In the genomic region with DNA sequence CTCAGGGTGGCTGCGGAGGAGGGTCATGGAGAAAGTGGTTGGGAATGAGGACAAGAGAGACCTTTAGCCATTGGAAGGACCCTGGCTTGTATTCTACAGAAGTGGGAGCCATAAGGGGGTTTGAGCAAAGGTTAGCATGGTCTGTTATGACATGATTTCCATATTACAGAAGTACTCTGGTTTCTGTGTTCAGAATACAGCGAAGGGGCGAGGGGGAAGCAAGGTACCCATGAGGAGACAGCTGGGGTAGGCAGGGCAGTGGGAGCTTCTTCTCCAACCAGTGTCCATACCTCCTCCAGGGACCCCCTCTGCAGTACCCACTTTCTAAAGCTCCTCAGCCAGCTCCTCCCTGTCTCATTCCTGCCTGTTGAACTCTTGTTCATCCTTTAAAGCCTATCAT, we compare ENCODE assay signal across 19 cellular contexts. TPM values are rescaled to one million over a fixed set of nuclear protein-coding genes. Genes with fewer than 3 reads are reported as not detected.
A peak's percentile ranks its signal among the peaks of the same experiment; 100 is the strongest.
DNase-seq lines count a peak whose midpoint lies in the region; ATAC-seq and TF ChIP-seq lines count a peak whose summit lies in the region.
"Had no signal": no experiment of that assay in that cellular context is flagged by ENCODE, and none has a peak within 500 bp of the region (broad histone marks: within the 10 kb centered on the region; RNA-seq: fewer than 3 reads in every experiment).

No MANE protein-coding gene starts in this region.

- H3K4me1 Mint-ChIP-seq in activated CD8-positive, alpha-beta T cell treated with anti-CD3 and anti-CD28 coated beads for 36 hours (ENCODE audit: low read depth), result peaks cover 29% of the 10 kb centered on the region
- H3K4me1 Mint-ChIP-seq in activated CD8-positive, alpha-beta T cell treated with anti-CD3 and anti-CD28 coated beads, Interleukin-2, amount 10 ng/mL, durations not matched to agents 7 days and 5 days (ENCODE audit: low read depth), result peaks cover 13% of the 10 kb centered on the region
- H3K4me1 Mint-ChIP-seq in activated T-helper 2 cell treated with anti-CD3 and anti-CD28 coated beads, Interferon-gamma antibody, Interleukin-2, Interleukin-4, amounts not matched to agents 10 μg/mL and 5 μg/mL and 100 μg/mL, durations not matched to agents 14 hours and 24 hours and 36 hours (ENCODE audit: low read depth), result peaks cover 32% of the 10 kb centered on the region
- H3K4me1 Mint-ChIP-seq in immature natural killer cell, result peaks cover 23 to 24% of the 10 kb centered on the region in 2 donors
- H3K4me1 Mint-ChIP-seq in stimulated activated naive B cell treated with anti-CD40 and anti-IgM and Interleukin-4, amounts not matched to agents 10 μg/mL and 1 μg/mL and 100 μg/mL, for 72 hours, result peaks cover 39 to 69% of the 10 kb centered on the region in 2 donors

- CTCF ChIA-PET in activated CD8-positive, alpha-beta T cell treated with anti-CD3 and anti-CD28 coated beads for 36 hours (lab: Charles Lee), result no interaction called here
- CTCF ChIA-PET in activated CD8-positive, alpha-beta T cell treated with anti-CD3 and anti-CD28 coated beads, Interleukin-2, amount 10 ng/mL, durations not matched to agents 7 days and 5 days (lab: Charles Lee), result interaction anchor here (0.9 to 1.5 kb wide), 2 partner anchors 9 to 16 kb away, joined by 3 to 5 read pairs; no protein-coding TSS in a partner anchor

- H3K4me3 Mint-ChIP-seq in activated CD8-positive, alpha-beta T cell treated with anti-CD3 and anti-CD28 coated beads for 36 hours, result no peak overlapping the region
- no peak overlapping the region for H3K4me3 Mint-ChIP-seq in activated CD8-positive, alpha-beta T cell treated with anti-CD3 and anti-CD28 coated beads, Interleukin-2, amount 10 ng/mL, durations not matched to agents 7 days and 5 days
- H3K4me3 Mint-ChIP-seq in activated T-helper 2 cell treated with anti-CD3 and anti-CD28 coated beads, Interferon-gamma antibody, Interleukin-2, Interleukin-4, amounts not matched to agents 10 μg/mL and 5 μg/mL and 100 μg/mL, durations not matched to agents 14 hours and 24 hours and 36 hours (ENCODE audit: low read depth), result peak overlapping the region; percentile 34
- H3K4me3 Mint-ChIP-seq in immature natural killer cell, result peak overlapping the region in 3 of 5 donors; percentile 68 to 80 (median 79)
- H3K4me3 Mint-ChIP-seq in stimulated activated naive B cell treated with anti-CD40 and anti-IgM and Interleukin-4, amounts not matched to agents 10 μg/mL and 1 μg/mL and 100 μg/mL, for 72 hours, result peak overlapping the region; percentile 61 to 70
- H3K4me3 Mint-ChIP-seq: CD8-positive, alpha-beta T cell; GM23338 had no signal

- no peak for DNase-seq in activated CD8-positive, alpha-beta T cell treated with anti-CD3 and anti-CD28 coated beads for 36 hours
- DNase-seq in activated CD8-positive, alpha-beta T cell treated with anti-CD3 and anti-CD28 coated beads, Interleukin-2, amount 10 ng/mL, durations not matched to agents 7 days and 5 days, result no peak
- no peak for DNase-seq in activated T-helper 2 cell treated with anti-CD3 and anti-CD28 coated beads, Interferon-gamma antibody, Interleukin-2, Interleukin-4, amounts not matched to agents 10 μg/mL and 5 μg/mL and 100 μg/mL, durations not matched to agents 14 hours and 24 hours and 36 hours (ENCODE audit: low spot score)
- no peak for DNase-seq in immature natural killer cell
- DNase-seq in stimulated activated naive B cell treated with anti-CD40 and anti-IgM and Interleukin-4, amounts not matched to agents 10 μg/mL and 1 μg/mL and 100 μg/mL, for 72 hours, result no peak
- no peak for DNase-seq in mesenteric fat pad (ENCODE audit: low spot score)
- no peak for DNase-seq in effector CD8-positive, alpha-beta T cell (lab: John Stamatoyannopoulos, UW)
- DNase-seq: 8988T; BE2C; CD8-positive, alpha-beta T cell; DND-41; KG1; NCI-H1417 treated with DMSO at 0.1 percent for 48 hours; NCI-H2029; NCI-H774; PC-3 had no signal

- H3K27ac Mint-ChIP-seq in activated CD8-positive, alpha-beta T cell treated with anti-CD3 and anti-CD28 coated beads for 36 hours, result peak overlapping the region; percentile 78
- no peak overlapping the region for H3K27ac Mint-ChIP-seq in activated CD8-positive, alpha-beta T cell treated with anti-CD3 and anti-CD28 coated beads, Interleukin-2, amount 10 ng/mL, durations not matched to agents 7 days and 5 days
- peak overlapping the region; percentile 91 for H3K27ac Mint-ChIP-seq in activated T-helper 2 cell treated with anti-CD3 and anti-CD28 coated beads, Interferon-gamma antibody, Interleukin-2, Interleukin-4, amounts not matched to agents 10 μg/mL and 5 μg/mL and 100 μg/mL, durations not matched to agents 14 hours and 24 hours and 36 hours
- peak overlapping the region in 2 of 6 donors; percentile 55 to 80 for H3K27ac Mint-ChIP-seq in immature natural killer cell
- H3K27ac Mint-ChIP-seq in stimulated activated naive B cell treated with anti-CD40 and anti-IgM and Interleukin-4, amounts not matched to agents 10 μg/mL and 1 μg/mL and 100 μg/mL, for 72 hours, result peak overlapping the region; percentile 89
- H3K27ac Mint-ChIP-seq: GM23338 had no signal

- no peaks in the 10 kb centered on the region for H3K9me3 Mint-ChIP-seq in activated CD8-positive, alpha-beta T cell treated with anti-CD3 and anti-CD28 coated beads for 36 hours
- H3K9me3 Mint-ChIP-seq in activated CD8-positive, alpha-beta T cell treated with anti-CD3 and anti-CD28 coated beads, Interleukin-2, amount 10 ng/mL, durations not matched to agents 7 days and 5 days (ENCODE audit: insufficient read depth), result no peaks in the 10 kb centered on the region
- H3K9me3 Mint-ChIP-seq in activated T-helper 2 cell treated with anti-CD3 and anti-CD28 coated beads, Interferon-gamma antibody, Interleukin-2, Interleukin-4, amounts not matched to agents 10 μg/mL and 5 μg/mL and 100 μg/mL, durations not matched to agents 14 hours and 24 hours and 36 hours, result no peaks in the 10 kb centered on the region
- peaks cover 0 to 2% (median 0%) of the 10 kb centered on the region in 6 donors for H3K9me3 Mint-ChIP-seq in immature natural killer cell
- H3K9me3 Mint-ChIP-seq in stimulated activated naive B cell treated with anti-CD40 and anti-IgM and Interleukin-4, amounts not matched to agents 10 μg/mL and 1 μg/mL and 100 μg/mL, for 72 hours, result peaks cover 2 to 4% of the 10 kb centered on the region in 2 donors
- H3K9me3 Mint-ChIP-seq: CD8-positive, alpha-beta T cell; GM23338 had no signal

- no peaks in the 10 kb centered on the region for H3K27me3 Mint-ChIP-seq in activated CD8-positive, alpha-beta T cell treated with anti-CD3 and anti-CD28 coated beads for 36 hours
- no peaks in the 10 kb centered on the region for H3K27me3 Mint-ChIP-seq in activated CD8-positive, alpha-beta T cell treated with anti-CD3 and anti-CD28 coated beads, Interleukin-2, amount 10 ng/mL, durations not matched to agents 7 days and 5 days (ENCODE audit: low read depth)
- H3K27me3 Mint-ChIP-seq in activated T-helper 2 cell treated with anti-CD3 and anti-CD28 coated beads, Interferon-gamma antibody, Interleukin-2, Interleukin-4, amounts not matched to agents 10 μg/mL and 5 μg/mL and 100 μg/mL, durations not matched to agents 14 hours and 24 hours and 36 hours (ENCODE audit: low read depth), result no peaks in the 10 kb centered on the region
- peaks cover 0 to 11% (median 4%) of the 10 kb centered on the region in 3 donors for H3K27me3 Mint-ChIP-seq in immature natural killer cell (ENCODE audit: low read depth in 3 of 3)
- H3K27me3 Mint-ChIP-seq in stimulated activated naive B cell treated with anti-CD40 and anti-IgM and Interleukin-4, amounts not matched to agents 10 μg/mL and 1 μg/mL and 100 μg/mL, for 72 hours, result no peaks in the 10 kb centered on the region

- TF ChIP-seq CTCF in activated CD8-positive, alpha-beta T cell treated with anti-CD3 and anti-CD28 coated beads for 36 hours (IDR thresholded peaks at IDR 0.05), result no peak

- intact Hi-C loops in activated CD8-positive, alpha-beta T cell treated with anti-CD3 and anti-CD28 coated beads for 36 hours (cut with micrococcal nuclease), result no loop called here
- intact Hi-C loops in activated T-helper 2 cell treated with anti-CD3 and anti-CD28 coated beads, Interferon-gamma antibody, Interleukin-2, Interleukin-4, amounts not matched to agents 10 μg/mL and 5 μg/mL and 100 μg/mL, durations not matched to agents 14 hours and 24 hours and 36 hours (cut with micrococcal nuclease), result no loop called here

- ATAC-seq in activated CD8-positive, alpha-beta T cell treated with anti-CD3 and anti-CD28 coated beads for 36 hours, result no peak
- no peak for ATAC-seq in activated CD8-positive, alpha-beta T cell treated with anti-CD3 and anti-CD28 coated beads, Interleukin-2, amount 10 ng/mL, durations not matched to agents 7 days and 5 days
- peak; percentile 49 to 55 for ATAC-seq in stimulated activated naive B cell treated with anti-CD40 and anti-IgM and Interleukin-4, amounts not matched to agents 10 μg/mL and 1 μg/mL and 100 μg/mL, for 72 hours (replicated peaks)
- no peak for ATAC-seq in GM19455 (IDR thresholded peaks at IDR 0.05; ENCODE audit: unreplicated experiment)
- ATAC-seq: CD8-positive, alpha-beta T cell; GM23338; PC-3 had no signal

- POLR2A ChIA-PET in activated CD8-positive, alpha-beta T cell treated with anti-CD3 and anti-CD28 coated beads for 36 hours (lab: Charles Lee), result no interaction called here
- POLR2A ChIA-PET in activated CD8-positive, alpha-beta T cell treated with anti-CD3 and anti-CD28 coated beads, Interleukin-2, amount 10 ng/mL, durations not matched to agents 7 days and 5 days (lab: Charles Lee), result no interaction called here

- no peaks in the 10 kb centered on the region for H3K36me3 Mint-ChIP-seq in activated CD8-positive, alpha-beta T cell treated with anti-CD3 and anti-CD28 coated beads for 36 hours (ENCODE audit: low read depth)
- H3K36me3 Mint-ChIP-seq in activated CD8-positive, alpha-beta T cell treated with anti-CD3 and anti-CD28 coated beads, Interleukin-2, amount 10 ng/mL, durations not matched to agents 7 days and 5 days (ENCODE audit: low read depth), result no peaks in the 10 kb centered on the region
- H3K36me3 Mint-ChIP-seq in activated T-helper 2 cell treated with anti-CD3 and anti-CD28 coated beads, Interferon-gamma antibody, Interleukin-2, Interleukin-4, amounts not matched to agents 10 μg/mL and 5 μg/mL and 100 μg/mL, durations not matched to agents 14 hours and 24 hours and 36 hours (ENCODE audit: low read depth), result peaks cover 8% of the 10 kb centered on the region
- H3K36me3 Mint-ChIP-seq in immature natural killer cell, result no peaks in the 10 kb centered on the region
- H3K36me3 Mint-ChIP-seq in stimulated activated naive B cell treated with anti-CD40 and anti-IgM and Interleukin-4, amounts not matched to agents 10 μg/mL and 1 μg/mL and 100 μg/mL, for 72 hours, result peaks cover 44% of the 10 kb centered on the region in 2 donors
- H3K36me3 Mint-ChIP-seq: CD8-positive, alpha-beta T cell had no signal

RNA-seq across cellular contexts. Expression of a gene that starts 21.9 kb away (rescaled TPM):
- total RNA-seq in activated CD8-positive, alpha-beta T cell treated with anti-CD3 and anti-CD28 coated beads for 36 hours, result not detected
- under 1 TPM; 0.18 to 0.26 TPM for total RNA-seq in activated CD8-positive, alpha-beta T cell treated with anti-CD3 and anti-CD28 coated beads, Interleukin-2, amount 10 ng/mL, durations not matched to agents 7 days and 5 days
- total RNA-seq in activated T-helper 2 cell treated with anti-CD3 and anti-CD28 coated beads, Interferon-gamma antibody, Interleukin-2, Interleukin-4, amounts not matched to agents 10 μg/mL and 5 μg/mL and 100 μg/mL, durations not matched to agents 14 hours and 24 hours and 36 hours, result 0.37 and 0.46 TPM in 2 replicates
- not detected for polyA plus RNA-seq in immature natural killer cell
- total RNA-seq in mesenteric fat pad, result 7.3 TPM
- total RNA-seq: CD8-positive, alpha-beta T cell; NCI-H460 had no signal
- polyA plus RNA-seq: GM23338 had no signal

Comparison
In these comparisons a context has a peak if more than half of its experiments do, and no peak if none do; other contexts are left out.
1. ATAC-seq: peak in stimulated activated naive B cell treated with anti-CD40 and anti-IgM and Interleukin-4, amounts not matched to agents 10 μg/mL and 1 μg/mL and 100 μg/mL, for 72 hours (2 of 2); none in activated CD8-positive, alpha-beta T cell treated with anti-CD3 and anti-CD28 coated beads for 36 hours (single experiment), activated CD8-positive, alpha-beta T cell treated with anti-CD3 and anti-CD28 coated beads, Interleukin-2, amount 10 ng/mL, durations not matched to agents 7 days and 5 days (single experiment) and GM19455 (single experiment).
2. H3K4me3 Mint-ChIP-seq: peak in activated T-helper 2 cell treated with anti-CD3 and anti-CD28 coated beads, Interferon-gamma antibody, Interleukin-2, Interleukin-4, amounts not matched to agents 10 μg/mL and 5 μg/mL and 100 μg/mL, durations not matched to agents 14 hours and 24 hours and 36 hours (single experiment), immature natural killer cell (3 of 5) and stimulated activated naive B cell treated with anti-CD40 and anti-IgM and Interleukin-4, amounts not matched to agents 10 μg/mL and 1 μg/mL and 100 μg/mL, for 72 hours (2 of 2); none in activated CD8-positive, alpha-beta T cell treated with anti-CD3 and anti-CD28 coated beads for 36 hours (single experiment) and activated CD8-positive, alpha-beta T cell treated with anti-CD3 and anti-CD28 coated beads, Interleukin-2, amount 10 ng/mL, durations not matched to agents 7 days and 5 days (single experiment).